Comparison of ENCODE assay signal across 14 cellular contexts in genomic region chr10:44935961-44936285, GRCh38. TPM values are rescaled to one million over a fixed set of nuclear protein-coding genes. Genes with fewer than 3 reads are reported as not detected.
DNase-seq lines count a peak whose midpoint lies in the region; ATAC-seq and TF ChIP-seq lines count a peak whose summit lies in the region.
"Had no signal": no experiment of that assay in that cellular context is flagged by ENCODE, and none has a peak within 500 bp of the region (broad histone marks: within the 10 kb centered on the region; RNA-seq: fewer than 3 reads in every experiment).

No MANE protein-coding gene starts in this region.

- H3K4me3 ChIP-seq in breast epithelium: no peak overlapping the region
- no peak overlapping the region for H3K4me3 ChIP-seq in SJSA1

- H3K27ac Mint-ChIP-seq in MCF 10A (ENCODE audit: low read depth, unreplicated experiment): no peak overlapping the region
- peak overlapping the region in 4 of 6 donors; percentile 12 to 43 (median 22) for H3K27ac Mint-ChIP-seq in immature natural killer cell

- H3K4me1 ChIP-seq in breast epithelium (peaks cover 0 to 12% of the 10 kb centered on the region in 2 donors), SJSA1 (replicated peaks) (peaks cover 38% of the 10 kb centered on the region)
- H3K4me1 ChIP-seq: foreskin keratinocyte had no signal

- no peaks in the 10 kb centered on the region for H3K36me3 Mint-ChIP-seq in MCF 10A (ENCODE audit: insufficient read depth, unreplicated experiment)
- H3K36me3 Mint-ChIP-seq in immature natural killer cell: peaks cover 0 to 5% (median 0%) of the 10 kb centered on the region in 3 donors

- ATAC-seq in stimulated activated naive CD8-positive, alpha-beta T cell treated with anti-CD3 and anti-CD28 coated beads, Interleukin-15, Interleukin-2, amounts not matched to agents 100 U/mL and 50 U/mL, for 24 hours: no peak

- DNase-seq in breast epithelium (ENCODE audit: low spot score in 2 of 2) (no peak), MCF 10A (ENCODE audit: unreplicated experiment) (no peak), SJSA1 (ENCODE audit: low read depth in 1 of 2, low spot score in 2 of 2) (no peak), immature natural killer cell (no peak), NCI-H2107 (lab: John Stamatoyannopoulos, UW) (no peak), hypothalamus (lab: John Stamatoyannopoulos, UW) (no peak)
- no peak for DNase-seq in stimulated activated naive CD8-positive, alpha-beta T cell treated with anti-CD3 and anti-CD28 coated beads, Interleukin-15, Interleukin-2, amounts not matched to agents 100 U/mL and 50 U/mL, for 24 hours
- DNase-seq: DMS153, NCI-H1105, NCI-H446 had no signal

- H3K27me3 ChIP-seq in breast epithelium (no peaks in the 10 kb centered on the region), SJSA1 (replicated peaks) (no peaks in the 10 kb centered on the region)
- H3K27me3 ChIP-seq: foreskin keratinocyte had no signal

- H3K4me1 Mint-ChIP-seq in MCF 10A (ENCODE audit: insufficient read depth, unreplicated experiment) (peaks cover 6% of the 10 kb centered on the region), immature natural killer cell (peaks cover 17 to 29% of the 10 kb centered on the region in 2 donors)

- H3K27ac ChIP-seq in breast epithelium (peak overlapping the region; percentile 72 to 80), SJSA1 (peak overlapping the region; percentile 69), temporal lobe (ENCODE audit: low read depth, low read length) (peak overlapping the region; percentile 89)

- no peaks in the 10 kb centered on the region for H3K9me3 Mint-ChIP-seq in MCF 10A (ENCODE audit: unreplicated experiment)
- H3K9me3 Mint-ChIP-seq in immature natural killer cell: no peaks in the 10 kb centered on the region

- intact Hi-C loops in breast epithelium (cut with DNase I; ENCODE audit: low total_unique reads): no loop called here
- intact Hi-C loops in MCF 10A (cut with micrococcal nuclease): loop anchor here (10.0 kb wide), 1 partner anchor 299 kb away; no protein-coding TSS in a partner anchor

- no peak for TF ChIP-seq CTCF in breast epithelium (IDR thresholded peaks at IDR 0.05)
- no peak for TF ChIP-seq CTCF in MCF 10A (IDR thresholded peaks at IDR 0.05; ENCODE audit: unreplicated experiment)

- H3K9me3 ChIP-seq in breast epithelium (no peaks in the 10 kb centered on the region), SJSA1 (replicated peaks) (no peaks in the 10 kb centered on the region)

- H3K36me3 ChIP-seq in breast epithelium (no peaks in the 10 kb centered on the region), SJSA1 (no peaks in the 10 kb centered on the region)

- CTCF ChIA-PET in MCF 10A (lab: Yijun Ruan, JAX): interaction anchor here (0.9 kb wide), 1 partner anchor 38 kb away, joined by 5 read pairs; no protein-coding TSS in a partner anchor

- no peak for TF ChIP-seq POLR2A in breast epithelium (IDR thresholded peaks at IDR 0.05)

- no TSS peak for BruUV-seq in MCF 10A (replicated peaks; lab: Mats Ljungman, UMichigan)

- H3K4me3 Mint-ChIP-seq in MCF 10A (ENCODE audit: unreplicated experiment): no peak overlapping the region
- H3K4me3 Mint-ChIP-seq in immature natural killer cell: peak overlapping the region in 1 of 5 donors; percentile 44
- H3K4me3 Mint-ChIP-seq: neural crest cell had no signal

- no peaks in the 10 kb centered on the region for H3K27me3 Mint-ChIP-seq in MCF 10A (ENCODE audit: insufficient read depth, unreplicated experiment)
- H3K27me3 Mint-ChIP-seq in immature natural killer cell (ENCODE audit: low read depth in 3 of 3): peaks cover 0 to 3% (median 0%) of the 10 kb centered on the region in 3 donors

- POLR2A ChIA-PET in MCF 10A (lab: Yijun Ruan, JAX): interaction anchor here (0.7 kb wide), 1 partner anchor 43 kb away, joined by 3 read pairs; the partner anchor contains the start of gene DEPP1

RNA-seq across cellular contexts. Expression of gene RASSF4, which starts 23.7 kb away (rescaled TPM):
- total RNA-seq in breast epithelium (100 to 1,000 TPM in 1 of 3 donors, 10 to 100 TPM in 2; 18.7 to 364 (median 41.1) TPM), MCF 10A (2022) (0.22 TPM in 1 of 2 replicates, not detected in the other), temporal lobe (12.0 TPM)
- 9.2 and 19.7 TPM in 2 replicates for total RNA-seq in SJSA1 (2014; rRNA removed; shearing (Covaris generic))
- 10 to 100 TPM; 36.7 to 45.6 (median 38.0) TPM for polyA plus RNA-seq in immature natural killer cell

RNA-seq across cellular contexts. Expression of gene TMEM72, which starts 24.8 kb away (rescaled TPM):
- not detected for total RNA-seq in breast epithelium
- not detected in 2 replicates for total RNA-seq in MCF 10A (2022)
- total RNA-seq in SJSA1 (2014; rRNA removed; shearing (Covaris generic)): not detected in 2 replicates
- polyA plus RNA-seq in immature natural killer cell: not detected
- total RNA-seq in temporal lobe: not detected
- total RNA-seq: foreskin keratinocyte, kidney epithelial cell, neural crest cell had no signal
- polyA plus RNA-seq: foreskin keratinocyte had no signal

RNA-seq across cellular contexts. Expression of gene DEPP1, which starts 42.7 kb away (rescaled TPM):
- total RNA-seq in breast epithelium (1,000 to 10,000 TPM in 1 of 3 donors, 100 to 1,000 TPM in 2; 139 to 2,057 (median 460) TPM), MCF 10A (2022) (0.76 and 0.84 TPM in 2 replicates), temporal lobe (3.4 TPM)
- total RNA-seq in SJSA1 (2014; rRNA removed; shearing (Covaris generic)): 4.9 and 6.8 TPM in 2 replicates
- polyA plus RNA-seq in immature natural killer cell: not detected

Comparison
In these comparisons a context has a peak if more than half of its experiments do, and no peak if none do; other contexts are left out.
1. RNA of gene DEPP1, which starts 42.7 kb away (total RNA-seq): 139 to 2,057 TPM in breast epithelium; 4.9 to 6.8 TPM in SJSA1, 3.4 TPM in temporal lobe (single experiment) and 0.76 to 0.84 TPM in MCF 10A; every median in the first group is over 10 times any median in the second.
2. Peak in every context shown above with its lines, with median percentiles within 50 percentile points of each other: H3K27ac ChIP-seq.